In the genomic region with DNA sequence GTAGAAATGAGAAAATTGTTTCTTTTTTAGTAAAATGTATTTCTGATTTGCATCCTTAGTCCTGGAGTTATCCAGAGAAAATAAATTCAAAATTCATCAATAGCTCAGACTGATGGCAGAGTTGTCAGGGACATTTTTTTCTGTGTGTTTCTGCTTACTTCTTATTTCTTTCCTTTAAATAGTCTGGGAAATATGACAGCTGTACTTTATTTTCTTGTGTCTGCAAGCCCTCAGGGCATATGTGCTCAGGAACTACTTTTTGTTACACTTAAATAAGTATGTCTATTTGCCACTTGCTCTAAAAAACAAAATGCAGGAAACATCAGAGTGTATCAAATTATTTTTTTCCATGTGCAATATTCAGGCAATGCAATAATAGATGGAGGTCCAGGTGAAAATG, we compare ENCODE assay signal across 26 cellular contexts.
DNase-seq lines count a peak whose midpoint lies in the region; FAIRE-seq and TF ChIP-seq lines count a peak whose summit lies in the region.
"Had no signal": no experiment of that assay in that cellular context is flagged by ENCODE, and none has a peak within 500 bp of the region (broad histone marks: within the 10 kb centered on the region; RNA-seq: fewer than 3 reads in every experiment).

No MANE protein-coding gene starts in this region.

- H3K4me3 ChIP-seq in adipocyte (ENCODE audit: low read length) (no peak overlapping the region), kidney (ENCODE audit: low read length in 2 of 2) (no peak overlapping the region), left ventricle myocardium inferior (no peak overlapping the region)
- H3K4me3 ChIP-seq: BLaER1, GM12878 had no signal

- intact Hi-C loops in kidney (cut with DNase I) = no loop called here
- intact Hi-C loops in left ventricle myocardium inferior (cut with micrococcal nuclease) = no loop called here

- H3K9me3 ChIP-seq in adipocyte (ENCODE audit: control insufficient read depth, low read length) (no peaks in the 10 kb centered on the region), kidney (ENCODE audit: control insufficient read depth in 1 of 2, low read length in 2 of 2) (no peaks in the 10 kb centered on the region), left ventricle myocardium inferior (replicated peaks) (no peaks in the 10 kb centered on the region)
- H3K9me3 ChIP-seq: BE2C, BLaER1 had no signal

- H3K4me1 ChIP-seq in adipocyte (ENCODE audit: control insufficient read depth, insufficient read depth, low read length) (peaks cover 14% of the 10 kb centered on the region), kidney (ENCODE audit: control insufficient read depth in 1 of 2, insufficient read depth in 1 of 2, low read depth in 1 of 2, low read length in 2 of 2) (no peaks in the 10 kb centered on the region), left ventricle myocardium inferior (no peaks in the 10 kb centered on the region)
- H3K4me1 ChIP-seq: BLaER1 had no signal

- H3K27me3 ChIP-seq in adipocyte (replicated peaks; ENCODE audit: control insufficient read depth, insufficient read depth, low read length) (no peaks in the 10 kb centered on the region), left ventricle myocardium inferior (ENCODE audit: low read depth) (no peaks in the 10 kb centered on the region)
- H3K27me3 ChIP-seq: BE2C, BLaER1 had no signal

- DNase-seq in M059J (ENCODE audit: low read depth) (peak; percentile 9), adipocyte (ENCODE audit: low read depth) (peak; percentile 65), kidney (no peak), mesenteric fat pad (ENCODE audit: low spot score) (no peak), NCI-H524 treated with DMSO at 0.1 percent for 48 hours (lab: John Stamatoyannopoulos, UW) (no peak), left ventricle myocardium inferior (no peak)
- DNase-seq: ACHN; BE2C; C1 segment of cervical spinal cord; CD4-positive, alpha-beta memory T cell; CD4-positive, CD25-positive, alpha-beta regulatory T cell; CD8-positive, alpha-beta memory T cell; COR-L47; DMS 273 treated with DMSO at 0.1 percent for 48 hours; DMS153; DMS53; DMS79; DND-41; EL; GDM1 had no signal

- FAIRE-seq in kidney (lab: Jason Lieb, UNC) = peak; percentile 17
- FAIRE-seq: A204.1, GM12878, GM12892, GM18507 had no signal

- TF ChIP-seq CTCF in kidney (IDR thresholded peaks at IDR 0.05; ENCODE audit: borderline replicate concordance, extremely low read depth, insufficient read depth) (no peak), left ventricle myocardium inferior (IDR thresholded peaks at IDR 0.05; ENCODE audit: borderline replicate concordance) (no peak)

- H3K27ac ChIP-seq in kidney (ENCODE audit: low read depth in 2 of 2, low read length in 2 of 2) (no peak overlapping the region), left ventricle myocardium inferior (replicated peaks) (no peak overlapping the region)
- H3K27ac ChIP-seq: 22Rv1, BLaER1 had no signal

- H3K9ac ChIP-seq in adipocyte (ENCODE audit: low read length) (no peak overlapping the region), kidney (ENCODE audit: low read length in 2 of 2) (no peak overlapping the region)
- H3K9ac ChIP-seq: BLaER1 had no signal

- H3K36me3 ChIP-seq in adipocyte (ENCODE audit: control insufficient read depth, insufficient read depth, low read length, severe bottlenecking) (no peaks in the 10 kb centered on the region), kidney (ENCODE audit: control insufficient read depth in 1 of 2, insufficient read depth in 2 of 2, low read length in 2 of 2) (no peaks in the 10 kb centered on the region), left ventricle myocardium inferior (no peaks in the 10 kb centered on the region)
- H3K36me3 ChIP-seq: BE2C, BLaER1 had no signal

Comparison
In these comparisons a context has a peak if more than half of its experiments do, and no peak if none do; other contexts are left out.
1. DNase-seq: peak in M059J (single experiment) and adipocyte (single experiment); none in kidney (single experiment), mesenteric fat pad (single experiment), NCI-H524 treated with DMSO at 0.1 percent for 48 hours (single experiment) and left ventricle myocardium inferior (single experiment).